Comparison of ENCODE assay signal across 33 cellular contexts in the genomic region with DNA sequence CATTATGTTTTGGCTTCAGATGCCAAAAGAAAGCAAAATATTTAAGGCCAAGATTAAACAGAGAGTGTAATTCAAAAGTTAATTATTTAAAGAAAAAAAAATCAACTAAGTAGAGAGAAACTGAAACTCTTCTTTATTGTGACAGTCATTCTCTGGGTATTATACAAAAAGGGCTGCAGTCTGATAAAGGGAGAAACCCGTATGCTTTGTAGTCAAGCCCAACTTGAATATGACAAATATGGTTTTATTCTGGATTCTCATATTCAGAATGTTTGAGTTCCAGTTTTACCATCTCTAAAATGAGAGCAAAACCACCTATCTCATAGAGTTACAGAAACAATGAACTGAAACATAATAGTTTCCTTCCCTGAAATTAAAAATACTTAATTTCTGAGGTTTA. TPM values are rescaled to one million over a fixed set of nuclear protein-coding genes. Genes with fewer than 3 reads are reported as not detected.
A peak's percentile ranks its signal among the peaks of the same experiment; 100 is the strongest.
DNase-seq lines count a peak whose midpoint lies in the region; ATAC-seq, FAIRE-seq and TF ChIP-seq lines count a peak whose summit lies in the region.
"Had no signal": no experiment of that assay in that cellular context is flagged by ENCODE, and none has a peak within 500 bp of the region (broad histone marks: within the 10 kb centered on the region; RNA-seq: fewer than 3 reads in every experiment).

No MANE protein-coding gene starts in this region.

- no peaks in the 10 kb centered on the region for H3K27me3 Mint-ChIP-seq in chondrocyte (ENCODE audit: low read depth)

- CTCF ChIA-PET in A549 (lab: Yijun Ruan, JAX) = no interaction called here

- TF ChIP-seq POLR2A in A549 (IDR thresholded peaks at IDR 0.05; ENCODE audit: low read length) = no peak

- peaks cover 4% of the 10 kb centered on the region for H3K36me3 Mint-ChIP-seq in chondrocyte (ENCODE audit: low read depth)
- H3K36me3 Mint-ChIP-seq: activated naive CD8-positive, alpha-beta T cell treated with anti-CD3 and anti-CD28 coated beads for 36 hours; CD8-positive, alpha-beta memory T cell had no signal

- 42% methylated on average over 1 of the region's 1 CpG for WGBS in A549 (ENCODE audit: missing lambda C conversion rate)

- H3K9me3 Mint-ChIP-seq in chondrocyte (ENCODE audit: low read depth) = no peaks in the 10 kb centered on the region
- H3K9me3 Mint-ChIP-seq: activated naive CD8-positive, alpha-beta T cell treated with anti-CD3 and anti-CD28 coated beads for 36 hours; H9; stimulated activated naive CD8-positive, alpha-beta T cell treated with anti-CD3 and anti-CD28 coated beads, Interleukin-15, Interleukin-2, amounts not matched to agents 100 ng/mL and 50 ng/mL, for 24 hours had no signal

- POLR2A ChIA-PET in A549 (lab: Yijun Ruan, JAX) = no interaction called here

- peak overlapping the region; percentile 69 for H3K27ac Mint-ChIP-seq in chondrocyte (ENCODE audit: unreplicated experiment)
- H3K27ac Mint-ChIP-seq: activated CD4-positive, alpha-beta T cell treated with anti-CD3 and anti-CD28 coated beads for 36 hours; activated naive CD8-positive, alpha-beta T cell treated with anti-CD3 and anti-CD28 coated beads for 36 hours; CD8-positive, alpha-beta memory T cell; H9; stimulated activated naive CD8-positive, alpha-beta T cell treated with anti-CD3 and anti-CD28 coated beads, Interleukin-15, Interleukin-2, amounts not matched to agents 100 ng/mL and 50 ng/mL, for 24 hours had no signal

- H3K4me3 Mint-ChIP-seq in chondrocyte (ENCODE audit: unreplicated experiment) = no peak overlapping the region
- H3K4me3 Mint-ChIP-seq: activated CD4-positive, alpha-beta T cell treated with anti-CD3 and anti-CD28 coated beads for 36 hours; activated naive CD8-positive, alpha-beta T cell treated with anti-CD3 and anti-CD28 coated beads for 36 hours; CD8-positive, alpha-beta memory T cell; H9; stimulated activated naive CD8-positive, alpha-beta T cell treated with anti-CD3 and anti-CD28 coated beads, Interleukin-15, Interleukin-2, amounts not matched to agents 100 ng/mL and 50 ng/mL, for 24 hours had no signal

- no peak overlapping the region for H3K27ac ChIP-seq in A549
- H3K27ac ChIP-seq in HUES48 (ENCODE audit: low read depth, low read length) = peak overlapping the region; percentile 21
- H3K27ac ChIP-seq: ascending aorta, prostate gland, SK-N-MC, thoracic aorta had no signal

- H3K27me3 ChIP-seq in HUES48 (ENCODE audit: control insufficient read depth, insufficient read depth, low read length) = peaks cover 6% of the 10 kb centered on the region
- H3K27me3 ChIP-seq: ascending aorta, BE2C had no signal

- H3K9ac ChIP-seq in HUES48 (ENCODE audit: low read depth, low read length) = no peak overlapping the region

- no peak for DNase-seq in A549 (ENCODE audit: low read depth in 1 of 2, low spot score in 1 of 2)
- no peak for DNase-seq in chondrocyte (ENCODE audit: low spot score)
- peak; percentile 1 for DNase-seq in middle frontal gyrus (ENCODE audit: extremely low spot score, low spot score)
- no peak for DNase-seq in NCI-H446 (lab: John Stamatoyannopoulos, UW)
- no peak for DNase-seq in NOMO-1 treated with dmso at 0.1 percent for 144 hours (lab: John Stamatoyannopoulos, UW; ENCODE audit: unreplicated experiment)
- DNase-seq in urothelium cell line (ENCODE audit: low spot score) = no peak
- no peak for DNase-seq in activated CD4-positive, alpha-beta T cell treated with anti-CD3 and anti-CD28 coated beads for 4 hours
- DNase-seq: ACHN; activated CD4-positive, alpha-beta T cell treated with anti-CD3 and anti-CD28 coated beads for 36 hours; activated effector memory CD4-positive, alpha-beta T cell treated with Interleukin-2 at 50 U/mL for 16 hours; activated naive CD8-positive, alpha-beta T cell treated with anti-CD3 and anti-CD28 coated beads for 36 hours; activated T-cell treated with anti-CD3 and anti-CD28 coated beads for 4 hours; BE2C; CD8-positive, alpha-beta memory T cell; DMS 273 treated with DMSO at 0.1 percent for 48 hours; glutamatergic neuron; H9; Karpas-422; mammary epithelial cell; MV-4-11; NCI-H1436 treated with DMSO at 0.1 percent for 48 hours; NCI-H2107; NCI-H446 treated with DMSO at 0.1 percent for 48 hours; NCI-H82; OCI-M1; T-helper 2 cell had no signal

- no peaks in the 10 kb centered on the region for H3K9me3 ChIP-seq in A549
- no peaks in the 10 kb centered on the region for H3K9me3 ChIP-seq in HUES48 (ENCODE audit: control insufficient read depth, insufficient read depth, low read length)
- H3K9me3 ChIP-seq: ascending aorta, BE2C, prostate gland, thoracic aorta had no signal

- no peak for ATAC-seq in A549
- ATAC-seq: activated CD4-positive, alpha-beta T cell treated with anti-CD3 and anti-CD28 coated beads for 36 hours had no signal

- peaks cover 64% of the 10 kb centered on the region for H3K4me1 Mint-ChIP-seq in chondrocyte (ENCODE audit: low read depth)
- H3K4me1 Mint-ChIP-seq: activated CD4-positive, alpha-beta T cell treated with anti-CD3 and anti-CD28 coated beads for 36 hours; activated naive CD8-positive, alpha-beta T cell treated with anti-CD3 and anti-CD28 coated beads for 36 hours; CD8-positive, alpha-beta memory T cell had no signal

- TF ChIP-seq RAD21 in A549 (conservative IDR thresholded peaks at IDR 0.05 in 1 of 2, IDR thresholded peaks at IDR 0.05 in 1 of 2) = no peak

- FAIRE-seq in A549 (lab: Jason Lieb, UNC) (no peak), urothelium cell line (lab: Jason Lieb, UNC) (no peak)
- FAIRE-seq: GM12892 had no signal

- TF ChIP-seq EP300 in A549 (IDR thresholded peaks at IDR 0.05) = no peak

- TF ChIP-seq CTCF in A549 (IDR thresholded peaks at IDR 0.05) = no peak
- no peak for TF ChIP-seq CTCF in chondrocyte (IDR thresholded peaks at IDR 0.05)

- H3K4me2 ChIP-seq in A549 = peak overlapping the region; percentile 59

- H3K4me3 ChIP-seq in A549 (no peak overlapping the region), HUES48 (ENCODE audit: low read depth, low read length) (no peak overlapping the region)
- H3K4me3 ChIP-seq: ascending aorta, prostate gland, SK-N-MC, thoracic aorta had no signal

- no peaks in the 10 kb centered on the region for H3K36me3 ChIP-seq in HUES48 (ENCODE audit: control insufficient read depth, insufficient read depth, low read length)
- H3K36me3 ChIP-seq: ascending aorta, BE2C, prostate gland, thoracic aorta had no signal

- H3K4me1 ChIP-seq in A549 (peaks cover 32% of the 10 kb centered on the region), HUES48 (ENCODE audit: control insufficient read depth, insufficient read depth, low read length) (peaks cover 11% of the 10 kb centered on the region; the same call in 1 of the 2 replicates)
- H3K4me1 ChIP-seq: ascending aorta, prostate gland had no signal

TF ChIP-seq in A549, 52 proteins besides CTCF, POLR2A, EP300 and RAD21:
- TF ChIP-seq RCOR1 (IDR thresholded peaks at IDR 0.05; ENCODE audit: low read depth, low read length) (no peak), RNF2 (IDR thresholded peaks at IDR 0.05; ENCODE audit: borderline replicate concordance, low read depth) (no peak), CBX8 (IDR thresholded peaks at IDR 0.05) (no peak), MAZ (IDR thresholded peaks at IDR 0.05; ENCODE audit: borderline replicate concordance, low read depth, low read length) (no peak), KDM5A (IDR thresholded peaks at IDR 0.05) (no peak)
TF ChIP-seq in A549: peak in this region for 0.

RNA-seq across cellular contexts. Expression of a gene that starts 8.2 kb away (rescaled TPM):
- 71.9 and 73.3 TPM in 2 replicates for polyA plus RNA-seq in A549 (2011; rRNA removed)
- 17.1 and 19.1 TPM in 2 replicates for polyA plus RNA-seq in A549 (2012; cell fraction: cytosol; rRNA removed)
- 25.5 and 34.7 TPM in 2 replicates for polyA plus RNA-seq in A549 (2012; cell fraction: nucleus; rRNA removed)
- polyA plus RNA-seq in A549 (2017; fragmentation: RNase III; extraction: RNeasy Plus Mini Kit Qiagen cat#74134 plus additional on column Dnase treatment) = 49.8 to 56.6 TPM (median 54.0 TPM) in 3 replicates
- polyA minus RNA-seq in A549 (2011; rRNA and poly(A)+ RNA removed) = 77.6 and 82.7 TPM in 2 replicates
- 175 to 208 TPM (median 198 TPM) in 3 replicates for total RNA-seq in chondrocyte
- total RNA-seq: activated CD4-positive, alpha-beta T cell treated with anti-CD3 and anti-CD28 coated beads for 36 hours; CD8-positive, alpha-beta memory T cell had no signal
- polyA plus RNA-seq: mammary epithelial cell had no signal
